In genomic region chr22:23098230-23098705, GRCh38 we compare ENCODE assay signal across 21 cellular contexts. TPM values are rescaled to one million over a fixed set of nuclear protein-coding genes. Genes with fewer than 3 reads are reported as not detected.
DNase-seq lines count a peak whose midpoint lies in the region; ATAC-seq and TF ChIP-seq lines count a peak whose summit lies in the region.
"Had no signal": no experiment of that assay in that cellular context is flagged by ENCODE, and none has a peak within 500 bp of the region (broad histone marks: within the 10 kb centered on the region; RNA-seq: fewer than 3 reads in every experiment).

No MANE protein-coding gene starts in this region.

- H3K9me3 Mint-ChIP-seq in brain = no peaks in the 10 kb centered on the region
- no peaks in the 10 kb centered on the region for H3K9me3 Mint-ChIP-seq in neural progenitor cell
- H3K9me3 Mint-ChIP-seq: activated naive CD4-positive, alpha-beta T cell treated with anti-CD3 and anti-CD28 coated beads, Interleukin-2, amount 50 U/mL, for 72 hours; IgD-negative memory B cell had no signal

- intact Hi-C loops in IMR-90 (cut with micrococcal nuclease) = no loop called here

- H2AK9ac ChIP-seq in IMR-90 (replicated peaks; ENCODE audit: low read depth, low read length, poor library complexity) = no peak overlapping the region

- H4K5ac ChIP-seq in IMR-90 (ENCODE audit: low read depth, low read length) = no peak overlapping the region

- no peaks in the 10 kb centered on the region for H3K79me1 ChIP-seq in IMR-90 (ENCODE audit: low read depth in 1 of 2, low read length in 2 of 2)

- no peak overlapping the region for H3K4me3 Mint-ChIP-seq in brain
- no peak overlapping the region for H3K4me3 Mint-ChIP-seq in neural progenitor cell
- H3K4me3 Mint-ChIP-seq: IgD-negative memory B cell had no signal

- ATAC-seq in IMR-90 (ENCODE audit: low read depth) (no peak; the same call in 1 of the 2 replicates), GM21390 (IDR thresholded peaks at IDR 0.05; ENCODE audit: unreplicated experiment) (no peak)
- ATAC-seq: activated naive CD4-positive, alpha-beta T cell treated with anti-CD3 and anti-CD28 coated beads, Interleukin-2, amount 50 U/mL, for 72 hours; PC-3 had no signal

- H2AFZ ChIP-seq in IMR-90 (replicated peaks; ENCODE audit: low read length, poor library complexity) (peak overlapping the region; percentile 13), neural progenitor cell (replicated peaks) (no peak overlapping the region)

- H2BK120ac ChIP-seq in IMR-90 (ENCODE audit: low read depth, low read length) = no peak overlapping the region

- H3K4me3 ChIP-seq in IMR-90 (ENCODE audit: insufficient read depth, low read depth, low read length) (no peak overlapping the region), neural progenitor cell (no peak overlapping the region), stomach smooth muscle (ENCODE audit: low read length in 2 of 2) (no peak overlapping the region)
- H3K4me3 ChIP-seq: skin epidermis had no signal

- no peak for TF ChIP-seq CTCF in IMR-90 (conservative IDR thresholded peaks at IDR 0.05; ENCODE audit: low read depth, low read length)
- no peak for TF ChIP-seq CTCF in brain (conservative IDR thresholded peaks at IDR 0.05)
- TF ChIP-seq CTCF in neural progenitor cell (IDR thresholded peaks at IDR 0.05) = no peak

- H3K79me2 ChIP-seq in neural progenitor cell (ENCODE audit: low read depth) = no peaks in the 10 kb centered on the region

- no peak overlapping the region for H3K4ac ChIP-seq in IMR-90 (ENCODE audit: low read depth, low read length)

- H3K36me3 ChIP-seq in IMR-90 (ENCODE audit: control insufficient read depth, insufficient read depth, low read length) (no peaks in the 10 kb centered on the region), neural progenitor cell (no peaks in the 10 kb centered on the region), stomach smooth muscle (ENCODE audit: control insufficient read depth in 2 of 2, insufficient read depth in 2 of 2, low read length in 2 of 2) (no peaks in the 10 kb centered on the region)

- no peaks in the 10 kb centered on the region for H3K9me3 ChIP-seq in IMR-90 (ENCODE audit: control insufficient read depth, insufficient read depth, low read length)
- no peaks in the 10 kb centered on the region for H3K9me3 ChIP-seq in neural progenitor cell (ENCODE audit: low read depth)
- no peaks in the 10 kb centered on the region for H3K9me3 ChIP-seq in stomach smooth muscle (ENCODE audit: control insufficient read depth in 2 of 2, low read length in 2 of 2)

- no peak overlapping the region for H2BK20ac ChIP-seq in IMR-90 (ENCODE audit: low read depth, low read length)

- no peak overlapping the region for H2BK15ac ChIP-seq in IMR-90 (ENCODE audit: low read depth, low read length)

- no peak overlapping the region for H3K18ac ChIP-seq in IMR-90 (ENCODE audit: low read depth, low read length)

- H3K36me3 Mint-ChIP-seq in brain (peaks cover 13% of the 10 kb centered on the region), neural progenitor cell (peaks cover 7% of the 10 kb centered on the region)
- H3K36me3 Mint-ChIP-seq: activated naive CD4-positive, alpha-beta T cell treated with anti-CD3 and anti-CD28 coated beads, Interleukin-2, amount 50 U/mL, for 72 hours had no signal

- H3K9ac ChIP-seq in IMR-90 (ENCODE audit: low read depth, low read length) (no peak overlapping the region), neural progenitor cell (no peak overlapping the region), stomach smooth muscle (ENCODE audit: low read length in 2 of 2) (peak overlapping the region in 1 of 2 donors; percentile 58)

- no peak overlapping the region for H3K14ac ChIP-seq in IMR-90 (replicated peaks; ENCODE audit: low read depth, low read length)

- no peaks in the 10 kb centered on the region for H3F3A ChIP-seq in neural progenitor cell (ENCODE audit: low read depth)

- H3K4me1 Mint-ChIP-seq in brain (peaks cover 59% of the 10 kb centered on the region), neural progenitor cell (peaks cover 32% of the 10 kb centered on the region)
- H3K4me1 Mint-ChIP-seq: IgD-negative memory B cell had no signal

- POLR2A ChIA-PET in IMR-90 (lab: Charles Lee; ENCODE audit: unreplicated experiment) = no interaction called here

- no peaks in the 10 kb centered on the region; the same call in 1 of the 2 replicates for H3K27me3 ChIP-seq in IMR-90 (ENCODE audit: control insufficient read depth, insufficient read depth, low read length)
- no peaks in the 10 kb centered on the region for H3K27me3 ChIP-seq in neural progenitor cell
- H3K27me3 ChIP-seq in stomach smooth muscle (ENCODE audit: control insufficient read depth in 1 of 2, insufficient read depth in 2 of 2, low read length in 2 of 2) = no peaks in the 10 kb centered on the region

- H2AK5ac ChIP-seq in IMR-90 (ENCODE audit: low read depth, low read length) = no peak overlapping the region

- H3K56ac ChIP-seq in IMR-90 (ENCODE audit: extremely low read depth, insufficient read depth, low read length) = no peak overlapping the region

- no peak overlapping the region for H2BK5ac ChIP-seq in IMR-90 (ENCODE audit: low read depth, low read length, poor library complexity, severe bottlenecking)

- WGBS in IMR-90 (ENCODE audit: extremely low coverage in 2 of 2, insufficient read length in 1 of 2), 2 experiments = no CpG with 5 or more reads among the region's 5 CpGs

- H3K4me2 ChIP-seq in IMR-90 (ENCODE audit: low read depth, low read length) (no peak overlapping the region), neural progenitor cell (no peak overlapping the region)

- H3K27ac ChIP-seq in IMR-90 (ENCODE audit: insufficient read depth, low read length) (no peak overlapping the region), neural progenitor cell (no peak overlapping the region), stomach smooth muscle (ENCODE audit: low read length) (peak overlapping the region; percentile 81)

- in situ Hi-C loops in IMR-90 (cut with MboI; ENCODE audit: low sequenced_read_pairs) = no loop called here

- no peaks in the 10 kb centered on the region for H3K9me1 ChIP-seq in IMR-90 (ENCODE audit: insufficient read depth, low read length)

- H4K91ac ChIP-seq in IMR-90 (ENCODE audit: insufficient read depth, low read depth, low read length) = no peak overlapping the region

- H3K4me1 ChIP-seq in IMR-90 (ENCODE audit: control insufficient read depth, insufficient read depth, low read length) = no peaks in the 10 kb centered on the region
- H3K4me1 ChIP-seq in neural progenitor cell = peaks cover 10% of the 10 kb centered on the region
- peaks cover 30% of the 10 kb centered on the region for H3K4me1 ChIP-seq in stomach smooth muscle (ENCODE audit: control insufficient read depth, insufficient read depth, low read length)

- no TSS peak for BruUV-seq in IMR-90 (replicated peaks; lab: Mats Ljungman, UMichigan)

- H3K27ac Mint-ChIP-seq in brain (peak overlapping the region in 4 of 5 experiments; percentile 39 to 81 (median 73)), neural progenitor cell (peak overlapping the region; percentile 39)
- H3K27ac Mint-ChIP-seq: activated naive CD4-positive, alpha-beta T cell treated with anti-CD3 and anti-CD28 coated beads, Interleukin-2, amount 50 U/mL, for 72 hours; IgD-negative memory B cell had no signal

- CTCF ChIA-PET in IMR-90 (lab: Yijun Ruan, JAX) = no interaction called here

- no peak for TF ChIP-seq RAD21 in IMR-90 (IDR thresholded peaks at IDR 0.05; ENCODE audit: low read length)

- peaks cover 3% of the 10 kb centered on the region for H3K27me3 Mint-ChIP-seq in brain
- H3K27me3 Mint-ChIP-seq in neural progenitor cell (ENCODE audit: insufficient read depth, low read depth) = no peaks in the 10 kb centered on the region
- H3K27me3 Mint-ChIP-seq: IgD-negative memory B cell had no signal

- no peak overlapping the region for H4K8ac ChIP-seq in IMR-90 (ENCODE audit: low read depth in 2 of 2, low read length in 2 of 2)

- dilution Hi-C loops in IMR-90 (cut with HindIII; ENCODE audit: low sequenced_read_pairs, unreplicated experiment) = no loop called here

- no peak for TF ChIP-seq POLR2A in IMR-90 (IDR thresholded peaks at IDR 0.05; ENCODE audit: low read depth, low read length)

- DNase-seq in IMR-90 = no peak
- DNase-seq in neural progenitor cell (ENCODE audit: low spot score) = no peak
- DNase-seq in A172 (ENCODE audit: low spot score) = no peak
- no peak for DNase-seq in DMS 273 (lab: John Stamatoyannopoulos, UW; ENCODE audit: unreplicated experiment)
- no peak for DNase-seq in T1000 (lab: John Stamatoyannopoulos, UW)
- DNase-seq: activated CD8-positive, alpha-beta memory T cell treated with anti-CD3 and anti-CD28 coated beads for 24 hours; activated T-cell treated with anti-CD3 and anti-CD28 coated beads, Interleukin-2, amount 50 U/mL, for 48 hours; effector CD4-positive, alpha-beta T cell; MM.1S; NCI-H1694 treated with DMSO at 0.1 percent for 48 hours; PC-3; stimulated activated CD4-positive, alpha-beta T cell treated with anti-CD3 and anti-CD28 coated beads, Interleukin-2, amount 100 ng/mL, for 48 hours had no signal

- no peak overlapping the region for H3K23ac ChIP-seq in IMR-90 (ENCODE audit: low read depth, low read length)

- H4K20me1 ChIP-seq in IMR-90 (ENCODE audit: insufficient read depth, low read length) (no peaks in the 10 kb centered on the region; the same call in 1 of the 2 replicates), neural progenitor cell (ENCODE audit: low read depth) (peaks cover 93% of the 10 kb centered on the region)

RNA-seq across cellular contexts. Expression of gene GNAZ, which starts 27.9 kb away (rescaled TPM):
- total RNA-seq in IMR-90 (2012; rRNA removed) = 1.9 and 2.5 TPM in 2 replicates
- polyA plus RNA-seq in IMR-90 (2012; rRNA removed) = 1.5 and 1.7 TPM in 2 replicates
- polyA plus RNA-seq in IMR-90 (2012; cell fraction: cytosol; rRNA removed) = 0.88 and 1.6 TPM in 2 replicates
- 1.5 and 1.7 TPM in 2 replicates for polyA plus RNA-seq in IMR-90 (2012; cell fraction: nucleus; rRNA removed; ENCODE audit: low replicate concordance)
- polyA plus RNA-seq in brain (ENCODE audit: insufficient read depth, low read depth, low replicate concordance) = 48.7 TPM
- total RNA-seq in neural progenitor cell (ENCODE audit: low replicate concordance) = 16.5 and 31.3 TPM in 2 replicates
- total RNA-seq in A172 (2014; rRNA removed; shearing (Covaris generic)) = 8.5 and 8.8 TPM in 2 replicates

RNA-seq across cellular contexts. Expression of gene RSPH14, which starts 43.5 kb away (rescaled TPM):
- total RNA-seq in IMR-90 (2012; rRNA removed) (not detected in 2 replicates), neural progenitor cell (ENCODE audit: low replicate concordance) (0.43 and 2.0 TPM in 2 replicates)
- polyA plus RNA-seq in IMR-90 (2012; rRNA removed) (0.10 TPM in 1 of 2 replicates, not detected in the other), brain (ENCODE audit: insufficient read depth, low read depth, low replicate concordance) (4.2 TPM)
- polyA plus RNA-seq in IMR-90 (2012; cell fraction: cytosol; rRNA removed) = 0.18 and 0.21 TPM in 2 replicates
- not detected in 2 replicates for polyA plus RNA-seq in IMR-90 (2012; cell fraction: nucleus; rRNA removed; ENCODE audit: low replicate concordance)
- total RNA-seq in A172 (2014; rRNA removed; shearing (Covaris generic)) = 0.19 TPM in 1 of 2 replicates, not detected in the other
- total RNA-seq: Daoy; T-helper 2 cell treated with Interferon-gamma antibody and Interleukin-4, amounts not matched to agents 100 ng/mL and 5 ng/mL, for 36 hours had no signal
- polyA plus RNA-seq: liver had no signal

RNA-seq across cellular contexts. Expression of gene RAB36, which starts 47.0 kb away (rescaled TPM):
- total RNA-seq in IMR-90 (2012; rRNA removed) = 2.5 and 3.6 TPM in 2 replicates
- polyA plus RNA-seq in IMR-90 (2012; rRNA removed) = 4.0 TPM in 2 replicates
- 2.3 and 3.7 TPM in 2 replicates for polyA plus RNA-seq in IMR-90 (2012; cell fraction: cytosol; rRNA removed)
- polyA plus RNA-seq in IMR-90 (2012; cell fraction: nucleus; rRNA removed; ENCODE audit: low replicate concordance) = 4.6 and 6.6 TPM in 2 replicates
- 13.4 TPM for polyA plus RNA-seq in brain (ENCODE audit: insufficient read depth, low read depth, low replicate concordance)
- 2.1 and 2.9 TPM in 2 replicates for total RNA-seq in neural progenitor cell (ENCODE audit: low replicate concordance)
- total RNA-seq in A172 (2014; rRNA removed; shearing (Covaris generic)) = 6.1 and 6.6 TPM in 2 replicates
- total RNA-seq: T-helper 2 cell treated with Interferon-gamma antibody and Interleukin-4, amounts not matched to agents 100 ng/mL and 5 ng/mL, for 36 hours had no signal
